ENCODE assay signal across 21 cellular contexts in the genomic region with DNA sequence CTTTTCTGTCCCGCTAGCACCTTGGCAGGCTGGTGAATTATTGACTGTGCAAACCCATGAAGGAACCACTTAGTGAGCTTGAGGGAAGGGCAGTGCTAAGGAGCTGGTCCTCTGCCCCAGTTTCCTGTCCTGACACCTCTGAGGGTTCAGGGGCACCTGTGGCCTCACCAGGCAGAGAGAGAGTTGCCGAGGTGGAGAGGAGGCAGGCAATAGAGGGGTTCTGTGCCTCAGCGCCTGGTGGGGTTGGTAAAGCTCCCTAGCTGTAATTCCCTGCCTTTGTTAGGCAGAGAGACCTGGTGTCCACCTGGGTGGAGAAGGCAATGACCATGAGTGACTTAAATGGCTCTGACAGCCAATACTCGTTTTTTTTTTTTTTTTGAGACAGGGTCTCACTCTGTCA.
"Had no signal": no experiment of that assay in that cellular context is flagged by ENCODE, and none has a peak within 500 bp of the region (broad histone marks: within the 10 kb centered on the region; RNA-seq: fewer than 3 reads in every experiment).

No MANE protein-coding gene starts in this region.

- DNase-seq: stimulated activated CD4-positive, alpha-beta T cell treated with anti-CD3 and anti-CD28 coated beads, Interleukin-2, amount 100 ng/mL, for 48 hours; stimulated activated CD4-positive, alpha-beta T cell treated with anti-CD3 and anti-CD28 coated beads, Interleukin-4, amount 100 ng/mL, for 1 hour; stimulated activated CD4-positive, alpha-beta T cell treated with anti-CD3 and anti-CD28 coated beads, Interleukin-4, amount 100 ng/mL, for 24 hours; stimulated activated CD4-positive, alpha-beta T cell treated with anti-CD3 and anti-CD28 coated beads, Interleukin-4, amount 100 ng/mL, for 4 hours; stimulated activated CD8-positive, alpha-beta memory T cell treated with anti-CD3 and anti-CD28 coated beads, Interleukin-4, amount 100 ng/mL, for 48 hours; stimulated activated naive B cell treated with anti-CD40 and anti-IgM and Interleukin-4, amounts not matched to agents 10 μg/mL and 1 μg/mL and 100 μg/mL, for 72 hours; stimulated activated naive CD4-positive, alpha-beta T cell; stimulated activated naive CD4-positive, alpha-beta T cell treated with Interleukin-2 at 50 U/mL for 16 hours; stimulated activated naive CD8-positive, alpha-beta T cell treated with anti-CD3 and anti-CD28 coated beads, Interleukin-15, amount 100 ng/mL, for 72 hours; stimulated activated naive CD8-positive, alpha-beta T cell treated with anti-CD3 and anti-CD28 coated beads, Interleukin-15, Interleukin-2, amounts not matched to agents 100 U/mL and 50 U/mL, for 24 hours; stomach; substantia nigra; testis; thyroid gland; transverse colon; trophoblast cell; upper lobe of left lung; upper lobe of right lung; uterus had no signal

- ATAC-seq: stimulated activated effector memory CD8-positive, alpha-beta T cell treated with anti-CD3 and anti-CD28 coated beads, Interleukin-12 subunit alpha, Interleukin-12 subunit beta, amount 100 ng/mL, for 72 hours; stimulated activated memory B cell treated with anti-CD40 and anti-IgM and Interleukin-4, amounts not matched to agents 10 μg/mL and 1 μg/mL and 100 μg/mL, for 72 hours; stimulated activated naive B cell treated with anti-CD40 and anti-IgM and Interleukin-4, amounts not matched to agents 10 μg/mL and 1 μg/mL and 100 μg/mL, for 72 hours; stimulated activated naive CD8-positive, alpha-beta T cell treated with anti-CD3 and anti-CD28 coated beads, Interleukin-15, amount 100 ng/mL, for 72 hours; stimulated activated naive CD8-positive, alpha-beta T cell treated with anti-CD3 and anti-CD28 coated beads, Interleukin-15, Interleukin-2, amounts not matched to agents 100 U/mL and 50 U/mL, for 24 hours; upper lobe of right lung had no signal
